Comparison of ENCODE assay signal across 1 cellular context in the genomic region with DNA sequence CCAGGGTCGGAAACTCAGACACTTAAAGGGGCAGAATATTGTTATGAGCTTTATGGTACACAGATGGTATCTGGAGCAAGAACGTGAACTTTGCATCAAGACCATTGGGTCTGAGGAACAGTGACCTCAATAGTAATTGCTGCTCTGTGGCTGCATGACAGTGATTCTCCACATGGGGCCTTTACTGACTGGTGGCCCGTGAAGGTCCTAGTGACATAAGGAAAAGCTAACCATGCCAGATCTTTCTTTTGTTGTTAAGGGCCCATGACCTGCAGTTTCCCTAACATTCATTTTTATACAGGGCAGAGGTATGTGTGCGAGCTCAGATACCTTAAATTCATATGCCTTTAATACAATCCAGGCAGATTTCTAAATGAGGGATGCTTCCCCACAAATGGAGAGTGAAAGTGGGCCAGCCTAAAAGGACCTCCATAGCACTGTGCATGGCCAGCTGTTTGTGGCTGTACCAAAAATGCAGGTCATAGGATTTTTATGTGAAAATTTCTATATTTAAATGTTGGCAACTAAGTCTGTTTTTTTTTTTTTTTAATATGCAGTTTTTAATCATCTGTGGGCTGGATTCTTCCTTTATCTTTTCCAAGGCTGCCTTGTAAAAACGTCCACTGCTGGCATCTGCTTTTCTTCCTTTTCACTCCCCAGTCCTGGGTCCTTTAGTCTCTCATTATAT.
TF ChIP-seq lines count a peak whose summit lies in the region.

No MANE protein-coding gene starts in this region.

TF ChIP-seq in HEK293, 187 proteins besides CTCF, POLR2A, EP300 and RAD21 (continued from another document):
- TF ChIP-seq ZNF571 (tag by site-specific recombination; IDR thresholded peaks at IDR 0.05) (no peak), ZNF629 (tag by site-specific recombination; IDR thresholded peaks at IDR 0.05) (peak; percentile 54; the same call in 1 of the 2 replicates), ZNF677 (tag by site-specific recombination; IDR thresholded peaks at IDR 0.05) (no peak), ZNF10 (tag by site-specific recombination; IDR thresholded peaks at IDR 0.05) (no peak), ZNF660 (tag by site-specific recombination; IDR thresholded peaks at IDR 0.05) (no peak), ZNF169 (tag by site-specific recombination; IDR thresholded peaks at IDR 0.05) (no peak), ZNF707 (tag by site-specific recombination; IDR thresholded peaks at IDR 0.05) (no peak), YY1 (tag by site-specific recombination; IDR thresholded peaks at IDR 0.05) (no peak), ZNF837 (tag by site-specific recombination; IDR thresholded peaks at IDR 0.05) (no peak), ZNF280D (tag by site-specific recombination; IDR thresholded peaks at IDR 0.05) (no peak), MYNN (tag by site-specific recombination; IDR thresholded peaks at IDR 0.05; ENCODE audit: borderline replicate concordance) (no peak), ZNF791 (tag by site-specific recombination; IDR thresholded peaks at IDR 0.05) (no peak), ZNF146 (tag by site-specific recombination; IDR thresholded peaks at IDR 0.05) (no peak), ZNF157 (tag by site-specific recombination; IDR thresholded peaks at IDR 0.05) (no peak)
- TF ChIP-seq, protein P1, sequence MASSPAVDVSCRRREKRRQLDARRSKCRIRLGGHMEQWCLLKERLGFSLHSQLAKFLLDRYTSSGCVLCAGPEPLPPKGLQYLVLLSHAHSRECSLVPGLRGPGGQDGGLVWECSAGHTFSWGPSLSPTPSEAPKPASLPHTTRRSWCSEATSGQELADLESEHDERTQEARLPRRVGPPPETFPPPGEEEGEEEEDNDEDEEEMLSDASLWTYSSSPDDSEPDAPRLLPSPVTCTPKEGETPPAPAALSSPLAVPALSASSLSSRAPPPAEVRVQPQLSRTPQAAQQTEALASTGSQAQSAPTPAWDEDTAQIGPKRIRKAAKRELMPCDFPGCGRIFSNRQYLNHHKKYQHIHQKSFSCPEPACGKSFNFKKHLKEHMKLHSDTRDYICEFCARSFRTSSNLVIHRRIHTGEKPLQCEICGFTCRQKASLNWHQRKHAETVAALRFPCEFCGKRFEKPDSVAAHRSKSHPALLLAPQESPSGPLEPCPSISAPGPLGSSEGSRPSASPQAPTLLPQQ (tag by site-specific recombination; IDR thresholded peaks at IDR 0.05), result no peak
- TF ChIP-seq, protein P2, sequence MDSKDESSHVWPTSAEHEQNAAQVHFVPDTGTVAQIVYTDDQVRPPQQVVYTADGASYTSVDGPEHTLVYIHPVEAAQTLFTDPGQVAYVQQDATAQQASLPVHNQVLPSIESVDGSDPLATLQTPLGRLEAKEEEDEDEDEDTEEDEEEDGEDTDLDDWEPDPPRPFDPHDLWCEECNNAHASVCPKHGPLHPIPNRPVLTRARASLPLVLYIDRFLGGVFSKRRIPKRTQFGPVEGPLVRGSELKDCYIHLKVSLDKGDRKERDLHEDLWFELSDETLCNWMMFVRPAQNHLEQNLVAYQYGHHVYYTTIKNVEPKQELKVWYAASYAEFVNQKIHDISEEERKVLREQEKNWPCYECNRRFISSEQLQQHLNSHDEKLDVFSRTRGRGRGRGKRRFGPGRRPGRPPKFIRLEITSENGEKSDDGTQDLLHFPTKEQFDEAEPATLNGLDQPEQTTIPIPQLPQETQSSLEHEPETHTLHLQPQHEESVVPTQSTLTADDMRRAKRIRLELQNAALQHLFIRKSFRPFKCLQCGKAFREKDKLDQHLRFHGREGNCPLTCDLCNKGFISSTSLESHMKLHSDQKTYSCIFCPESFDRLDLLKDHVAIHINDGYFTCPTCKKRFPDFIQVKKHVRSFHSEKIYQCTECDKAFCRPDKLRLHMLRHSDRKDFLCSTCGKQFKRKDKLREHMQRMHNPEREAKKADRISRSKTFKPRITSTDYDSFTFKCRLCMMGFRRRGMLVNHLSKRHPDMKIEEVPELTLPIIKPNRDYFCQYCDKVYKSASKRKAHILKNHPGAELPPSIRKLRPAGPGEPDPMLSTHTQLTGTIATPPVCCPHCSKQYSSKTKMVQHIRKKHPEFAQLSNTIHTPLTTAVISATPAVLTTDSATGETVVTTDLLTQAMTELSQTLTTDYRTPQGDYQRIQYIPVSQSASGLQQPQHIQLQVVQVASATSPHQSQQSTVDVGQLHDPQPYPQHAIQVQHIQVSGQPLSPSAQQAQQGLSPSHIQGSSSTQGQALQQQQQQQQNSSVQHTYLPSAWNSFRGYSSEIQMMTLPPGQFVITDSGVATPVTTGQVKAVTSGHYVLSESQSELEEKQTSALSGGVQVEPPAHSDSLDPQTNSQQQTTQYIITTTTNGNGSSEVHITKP (tag by site-specific recombination; IDR thresholded peaks at IDR 0.05), result peak; percentile 52
